In genomic region chr3:48660800-48661400, GRCh38 we compare ENCODE assay signal across 1 cellular context.
TF ChIP-seq lines count a peak whose summit lies in the region.

No MANE protein-coding gene starts in this region.

TF ChIP-seq in GM12878, 131 proteins besides CTCF, POLR2A, EP300 and RAD21:
- no peak for TF ChIP-seq IRF3 (IDR thresholded peaks at IDR 0.05)
- TF ChIP-seq ZNF384 (IDR thresholded peaks at IDR 0.05; ENCODE audit: borderline replicate concordance, low read depth, low read length), result no peak
- no peak for TF ChIP-seq GABPA (IDR thresholded peaks at IDR 0.05; ENCODE audit: low read depth)
- no peak for TF ChIP-seq BCLAF1 (IDR thresholded peaks at IDR 0.05)
- no peak for TF ChIP-seq TCF3 (IDR thresholded peaks at IDR 0.05; ENCODE audit: borderline replicate concordance, insufficient read depth, low read depth, low read length)
- TF ChIP-seq POU2F2 (IDR thresholded peaks at IDR 0.05; ENCODE audit: borderline replicate concordance, low read depth, low read length), result no peak
- TF ChIP-seq NFYA (IDR thresholded peaks at IDR 0.05; ENCODE audit: borderline replicate concordance, low read depth, low read length), result no peak
